In genomic region chr6:195861-196360, GRCh38 we compare ENCODE assay signal across 9 cellular contexts.
DNase-seq lines count a peak whose midpoint lies in the region; ATAC-seq and TF ChIP-seq lines count a peak whose summit lies in the region.
"Had no signal": no experiment of that assay in that cellular context is flagged by ENCODE, and none has a peak within 500 bp of the region (broad histone marks: within the 10 kb centered on the region; RNA-seq: fewer than 3 reads in every experiment).

No MANE protein-coding gene starts in this region.

- H3K27me3 Mint-ChIP-seq in activated T-helper 17 cell treated with anti-CD3 and anti-CD28 coated beads, Interleukin-2, amount 50 U/mL, for 72 hours = no peaks in the 10 kb centered on the region
- H3K27me3 Mint-ChIP-seq in stimulated activated memory B cell treated with anti-CD40 and anti-IgM and Interleukin-4, amounts not matched to agents 10 μg/mL and 1 μg/mL and 100 μg/mL, for 72 hours = no peaks in the 10 kb centered on the region

- H3K27me3 ChIP-seq in brain microvascular endothelial cell (replicated peaks) = no peaks in the 10 kb centered on the region

- TF ChIP-seq CTCF in brain microvascular endothelial cell (IDR thresholded peaks at IDR 0.05; ENCODE audit: low read depth, low read length, missing control alignments) = no peak

- DNase-seq in LHCN-M2 (ENCODE audit: low read depth) (peak; percentile 42), left ventricle myocardium superior (peak; percentile 45), GOT3 (lab: John Stamatoyannopoulos, UW) (no peak), brain microvascular endothelial cell (no peak), DMS79 (lab: John Stamatoyannopoulos, UW) (no peak)
- DNase-seq in stimulated activated CD8-positive, alpha-beta memory T cell treated with anti-CD3 and anti-CD28 coated beads, Interleukin-12 subunit alpha, Interleukin-12 subunit beta, amount 100 ng/mL, for 24 hours (ENCODE audit: extremely low read depth) = peak; percentile 37
- DNase-seq: HFFc6 had no signal

- peak overlapping the region; percentile 7 for H3K27ac Mint-ChIP-seq in activated T-helper 17 cell treated with anti-CD3 and anti-CD28 coated beads, Interleukin-2, amount 50 U/mL, for 72 hours
- no peak overlapping the region for H3K27ac Mint-ChIP-seq in stimulated activated memory B cell treated with anti-CD40 and anti-IgM and Interleukin-4, amounts not matched to agents 10 μg/mL and 1 μg/mL and 100 μg/mL, for 72 hours
- H3K27ac Mint-ChIP-seq: HFFc6 had no signal

- H3K36me3 Mint-ChIP-seq in activated T-helper 17 cell treated with anti-CD3 and anti-CD28 coated beads, Interleukin-2, amount 50 U/mL, for 72 hours (ENCODE audit: low read depth) = peaks cover 5% of the 10 kb centered on the region
- H3K36me3 Mint-ChIP-seq in stimulated activated memory B cell treated with anti-CD40 and anti-IgM and Interleukin-4, amounts not matched to agents 10 μg/mL and 1 μg/mL and 100 μg/mL, for 72 hours = no peaks in the 10 kb centered on the region

- H3K27ac ChIP-seq in brain microvascular endothelial cell = no peak overlapping the region

- ATAC-seq in activated T-helper 17 cell treated with anti-CD3 and anti-CD28 coated beads, Interleukin-2, amount 50 U/mL, for 72 hours (replicated peaks) = peak; percentile 54
- peak; percentile 100 for ATAC-seq in left ventricle myocardium superior
- no peak for ATAC-seq in stimulated activated memory B cell treated with anti-CD40 and anti-IgM and Interleukin-4, amounts not matched to agents 10 μg/mL and 1 μg/mL and 100 μg/mL, for 72 hours

- H3K36me3 ChIP-seq in brain microvascular endothelial cell (replicated peaks) = no peaks in the 10 kb centered on the region

- in situ Hi-C loops in brain microvascular endothelial cell (cut with HindIII; ENCODE audit: low pct_ligation_motif_present, low sequenced_read_pairs) = no loop called here

- H3K4me3 Mint-ChIP-seq in activated T-helper 17 cell treated with anti-CD3 and anti-CD28 coated beads, Interleukin-2, amount 50 U/mL, for 72 hours = peak overlapping the region; percentile 72
- no peak overlapping the region for H3K4me3 Mint-ChIP-seq in stimulated activated memory B cell treated with anti-CD40 and anti-IgM and Interleukin-4, amounts not matched to agents 10 μg/mL and 1 μg/mL and 100 μg/mL, for 72 hours
- H3K4me3 Mint-ChIP-seq: HFFc6 had no signal

- H3K4me3 ChIP-seq in brain microvascular endothelial cell (ENCODE audit: low read depth, low read length) = no peak overlapping the region

- intact Hi-C loops in left ventricle myocardium superior (cut with micrococcal nuclease) = no loop called here

- H3K4me1 Mint-ChIP-seq in activated T-helper 17 cell treated with anti-CD3 and anti-CD28 coated beads, Interleukin-2, amount 50 U/mL, for 72 hours = peaks cover 42% of the 10 kb centered on the region
- H3K4me1 Mint-ChIP-seq in stimulated activated memory B cell treated with anti-CD40 and anti-IgM and Interleukin-4, amounts not matched to agents 10 μg/mL and 1 μg/mL and 100 μg/mL, for 72 hours = peaks cover 42% of the 10 kb centered on the region

- H3K9me3 Mint-ChIP-seq in activated T-helper 17 cell treated with anti-CD3 and anti-CD28 coated beads, Interleukin-2, amount 50 U/mL, for 72 hours = peaks cover 4% of the 10 kb centered on the region
- H3K9me3 Mint-ChIP-seq in stimulated activated memory B cell treated with anti-CD40 and anti-IgM and Interleukin-4, amounts not matched to agents 10 μg/mL and 1 μg/mL and 100 μg/mL, for 72 hours = peaks cover 8% of the 10 kb centered on the region

Comparison
In these comparisons a context has a peak if more than half of its experiments do, and no peak if none do; other contexts are left out.
1. DNase-seq: peak in LHCN-M2 (single experiment), left ventricle myocardium superior (single experiment) and stimulated activated CD8-positive, alpha-beta memory T cell treated with anti-CD3 and anti-CD28 coated beads, Interleukin-12 subunit alpha, Interleukin-12 subunit beta, amount 100 ng/mL, for 24 hours (single experiment); none in GOT3 (single experiment), brain microvascular endothelial cell (single experiment) and DMS79 (single experiment).